ENCODE assay signal across 31 cellular contexts in genomic region chr2:222673883-222674282, GRCh38. TPM values are rescaled to one million over a fixed set of nuclear protein-coding genes. Genes with fewer than 3 reads are reported as not detected.
DNase-seq lines count a peak whose midpoint lies in the region; ATAC-seq and TF ChIP-seq lines count a peak whose summit lies in the region.
"Had no signal": no experiment of that assay in that cellular context is flagged by ENCODE, and none has a peak within 500 bp of the region (broad histone marks: within the 10 kb centered on the region; RNA-seq: fewer than 3 reads in every experiment).

No MANE protein-coding gene starts in this region.

- no peaks in the 10 kb centered on the region for H3K27me3 ChIP-seq in HCT116 (ENCODE audit: insufficient read depth, low read length)
- H3K27me3 ChIP-seq: ovary had no signal

- H3K9ac ChIP-seq in HCT116 (ENCODE audit: low read length), result no peak overlapping the region

- no peak overlapping the region for H3K4me3 Mint-ChIP-seq in activated B cell treated with CpG ODN at 0.5 μM for 24 hours
- no peak overlapping the region for H3K4me3 Mint-ChIP-seq in naive B cell
- no peak overlapping the region for H3K4me3 Mint-ChIP-seq in activated CD4-positive, alpha-beta T cell treated with anti-CD3 and anti-CD28 coated beads, Interleukin-2, amount 10 ng/mL, durations not matched to agents 24 days and 14 days
- H3K4me3 Mint-ChIP-seq: activated CD4-positive, alpha-beta memory T cell treated with anti-CD3 and anti-CD28 coated beads for 36 hours; H9; nephron progenitor cell had no signal

- no peak for TF ChIP-seq RAD21 in HCT116 (IDR thresholded peaks at IDR 0.05; ENCODE audit: low read depth)

- POLR2A ChIA-PET in HCT116 (lab: Charles Lee) (no interaction called here), activated B cell treated with CpG ODN at 0.5 μM for 24 hours (lab: Charles Lee) (no interaction called here)

- no TSS peak for BruUV-seq in HCT116 (replicated peaks; lab: Mats Ljungman, UMichigan)

- RAD21 ChIA-PET in HCT116 (lab: Charles Lee; ENCODE audit: low non-redundant PET in 1 of 2, low total read pairs in 2 of 2, uncharacterized antibody in 2 of 2, unreplicated experiment in 2 of 2), result no interaction called here

- DNase-seq in GM12864 (ENCODE audit: low read depth) (no peak), HCT116 (ENCODE audit: low read depth, low spot score) (no peak), activated B cell treated with CpG ODN at 0.5 μM for 24 hours (no peak), naive B cell (no peak), mucosa of descending colon (no peak), globus pallidus (ENCODE audit: low spot score) (no peak)
- DNase-seq in activated CD4-positive, alpha-beta T cell treated with anti-CD3 and anti-CD28 coated beads, Interleukin-2, amount 10 ng/mL, durations not matched to agents 24 days and 14 days, result no peak
- DNase-seq: activated CD4-positive, alpha-beta memory T cell treated with anti-CD3 and anti-CD28 coated beads for 36 hours; activated CD8-positive, alpha-beta memory T cell treated with anti-CD3 and anti-CD28 coated beads, Interleukin-2, amount 50 U/mL, for 48 hours; anterior cingulate cortex; C1 segment of cervical spinal cord; glutamatergic neuron; H9; KG1; MM.1S; NCI-H146; NCI-H510A; nephron progenitor cell; NK-92 treated with Interleukin-12 subunit alpha and Interleukin-12 subunit beta, amount 100 ng/mL, for 24 hours; ovary; Peyer's patch; retina; SIG-M5; stimulated activated CD4-positive, alpha-beta T cell treated with anti-CD3 and anti-CD28 coated beads, Interleukin-2, amount 100 ng/mL, for 24 hours; SW 1271; T-helper 9 cell had no signal

- TF ChIP-seq CTCF in GM12864 (IDR thresholded peaks at IDR 0.05; ENCODE audit: low read depth, low read length, missing control alignments) (peak; percentile 11), HCT116 (IDR thresholded peaks at IDR 0.05 in 2 of 3, conservative IDR thresholded peaks at IDR 0.05 in 1 of 3; ENCODE audit: borderline replicate concordance in 1 of 3, insufficient read depth in 1 of 3, low read depth in 2 of 3, low read length in 2 of 3) (no peak), activated B cell treated with CpG ODN at 0.5 μM for 24 hours (IDR thresholded peaks at IDR 0.05) (no peak), mucosa of descending colon (IDR thresholded peaks at IDR 0.05) (no peak)

- no peaks in the 10 kb centered on the region for H4K20me1 ChIP-seq in HCT116 (ENCODE audit: insufficient read depth)

- TF ChIP-seq POLR2A in HCT116 (IDR thresholded peaks at IDR 0.05; ENCODE audit: borderline replicate concordance, extremely low read depth, insufficient read depth, insufficient read length), result no peak

- H3K9me3 ChIP-seq in HCT116 (ENCODE audit: control insufficient read depth in 1 of 2, insufficient read depth in 1 of 2, low read depth in 1 of 2, low read length in 2 of 2) (no peaks in the 10 kb centered on the region), mucosa of descending colon (no peaks in the 10 kb centered on the region)
- H3K9me3 ChIP-seq: ovary, Peyer's patch had no signal

- H3K27me3 Mint-ChIP-seq in activated B cell treated with CpG ODN at 0.5 μM for 24 hours, result peaks cover 52% of the 10 kb centered on the region
- H3K27me3 Mint-ChIP-seq in naive B cell, result peaks cover 61 to 85% (median 76%) of the 10 kb centered on the region in 3 donors
- H3K27me3 Mint-ChIP-seq in activated CD4-positive, alpha-beta T cell treated with anti-CD3 and anti-CD28 coated beads, Interleukin-2, amount 10 ng/mL, durations not matched to agents 24 days and 14 days, result peaks cover 72% of the 10 kb centered on the region

- H3K4me1 ChIP-seq in HCT116 (ENCODE audit: control insufficient read depth in 1 of 2, insufficient read depth in 2 of 2, low read length in 2 of 2), result peaks cover 0 to 5% of the 10 kb centered on the region in 2 experiments; a peak in 1 of 4 replicates
- peaks cover 2% of the 10 kb centered on the region for H3K4me1 ChIP-seq in mucosa of descending colon (ENCODE audit: low read depth)

- H3K9me3 Mint-ChIP-seq in activated B cell treated with CpG ODN at 0.5 μM for 24 hours (no peaks in the 10 kb centered on the region), naive B cell (peaks cover 0 to 4% (median 0%) of the 10 kb centered on the region in 7 donors)
- H3K9me3 Mint-ChIP-seq in activated CD4-positive, alpha-beta T cell treated with anti-CD3 and anti-CD28 coated beads, Interleukin-2, amount 10 ng/mL, durations not matched to agents 24 days and 14 days, result no peaks in the 10 kb centered on the region
- H3K9me3 Mint-ChIP-seq: activated CD4-positive, alpha-beta memory T cell treated with anti-CD3 and anti-CD28 coated beads for 36 hours; activated naive CD4-positive, alpha-beta T cell treated with anti-CD3 and anti-CD28 coated beads, Interleukin-2, amount 50 U/mL, for 72 hours; activated T-helper 2 cell treated with anti-CD3 and anti-CD28 coated beads, Interferon-gamma antibody, Interleukin-2, Interleukin-4, amounts not matched to agents 10 μg/mL and 5 μg/mL and 100 μg/mL, durations not matched to agents 14 hours and 24 hours and 36 hours; H9; nephron progenitor cell; type B pancreatic cell had no signal

- CTCF ChIA-PET in HCT116 (lab: Charles Lee), result interaction anchor here (1.1 kb wide), 1 partner anchor 229 kb away, joined by 3 read pairs; no protein-coding TSS in a partner anchor
- CTCF ChIA-PET in activated B cell treated with CpG ODN at 0.5 μM for 24 hours (lab: Charles Lee), result no interaction called here

- H3K27ac ChIP-seq in HCT116 (ENCODE audit: low read depth, low read length), result no peak overlapping the region
- H3K27ac ChIP-seq: ovary, Peyer's patch had no signal

- H3K36me3 ChIP-seq in HCT116 (ENCODE audit: control insufficient read depth in 1 of 2, insufficient read depth in 2 of 2, low read length in 2 of 2) (no peaks in the 10 kb centered on the region), mucosa of descending colon (ENCODE audit: low read depth) (no peaks in the 10 kb centered on the region)
- H3K36me3 ChIP-seq: ovary, Peyer's patch had no signal

- H3K27ac Mint-ChIP-seq in activated B cell treated with CpG ODN at 0.5 μM for 24 hours, result no peak overlapping the region
- no peak overlapping the region for H3K27ac Mint-ChIP-seq in naive B cell
- H3K27ac Mint-ChIP-seq in activated CD4-positive, alpha-beta T cell treated with anti-CD3 and anti-CD28 coated beads, Interleukin-2, amount 10 ng/mL, durations not matched to agents 24 days and 14 days, result no peak overlapping the region
- H3K27ac Mint-ChIP-seq: activated CD4-positive, alpha-beta memory T cell treated with anti-CD3 and anti-CD28 coated beads for 36 hours; activated naive CD4-positive, alpha-beta T cell treated with anti-CD3 and anti-CD28 coated beads, Interleukin-2, amount 50 U/mL, for 72 hours; activated T-helper 2 cell treated with anti-CD3 and anti-CD28 coated beads, Interferon-gamma antibody, Interleukin-2, Interleukin-4, amounts not matched to agents 10 μg/mL and 5 μg/mL and 100 μg/mL, durations not matched to agents 14 hours and 24 hours and 36 hours; H9; nephron progenitor cell; type B pancreatic cell had no signal

- H3K4me3 ChIP-seq in GM12864 (ENCODE audit: low read depth, low read length), result no peak overlapping the region
- H3K4me3 ChIP-seq in HCT116 (replicated peaks in 1 of 2; ENCODE audit: low read depth in 1 of 2, low read length in 2 of 2), result no peak overlapping the region
- no peak overlapping the region for H3K4me3 ChIP-seq in mucosa of descending colon
- H3K4me3 ChIP-seq: ovary, Peyer's patch had no signal

- peak; percentile 63 for ATAC-seq in HCT116
- peak; percentile 64 for ATAC-seq in activated B cell treated with CpG ODN at 0.5 μM for 24 hours (ENCODE audit: low read depth)
- peak; percentile 36 to 50 for ATAC-seq in naive B cell (ENCODE audit: low read depth in 2 of 2)
- no peak for ATAC-seq in mucosa of descending colon
- ATAC-seq: activated naive CD4-positive, alpha-beta T cell treated with anti-CD3 and anti-CD28 coated beads, Interleukin-2, amount 50 U/mL, for 72 hours had no signal

- H3K36me3 Mint-ChIP-seq in activated B cell treated with CpG ODN at 0.5 μM for 24 hours (ENCODE audit: low read depth), result no peaks in the 10 kb centered on the region
- H3K36me3 Mint-ChIP-seq in naive B cell, result no peaks in the 10 kb centered on the region
- H3K36me3 Mint-ChIP-seq in activated CD4-positive, alpha-beta T cell treated with anti-CD3 and anti-CD28 coated beads, Interleukin-2, amount 10 ng/mL, durations not matched to agents 24 days and 14 days (ENCODE audit: low read depth), result no peaks in the 10 kb centered on the region
- H3K36me3 Mint-ChIP-seq: activated CD4-positive, alpha-beta memory T cell treated with anti-CD3 and anti-CD28 coated beads for 36 hours; type B pancreatic cell had no signal

- no peaks in the 10 kb centered on the region for H3K79me2 ChIP-seq in HCT116 (ENCODE audit: insufficient read depth, low read length)

- intact Hi-C loops in HCT116 (cut with micrococcal nuclease) (no loop called here), activated B cell treated with CpG ODN at 0.5 μM for 24 hours (cut with micrococcal nuclease) (no loop called here), mucosa of descending colon (cut with DNase I, micrococcal nuclease) (no loop called here)
- intact Hi-C loops in activated CD4-positive, alpha-beta T cell treated with anti-CD3 and anti-CD28 coated beads, Interleukin-2, amount 10 ng/mL, durations not matched to agents 24 days and 14 days (cut with micrococcal nuclease), result no loop called here

- H3K4me1 Mint-ChIP-seq in activated B cell treated with CpG ODN at 0.5 μM for 24 hours (peaks cover 13% of the 10 kb centered on the region), naive B cell (peaks cover 6 to 12% (median 12%) of the 10 kb centered on the region in 3 donors)
- peaks cover 5% of the 10 kb centered on the region for H3K4me1 Mint-ChIP-seq in activated CD4-positive, alpha-beta T cell treated with anti-CD3 and anti-CD28 coated beads, Interleukin-2, amount 10 ng/mL, durations not matched to agents 24 days and 14 days

- H3K9me2 ChIP-seq in HCT116 (ENCODE audit: insufficient read depth), result no peaks in the 10 kb centered on the region

- no peak overlapping the region for H2AFZ ChIP-seq in HCT116 (ENCODE audit: low read depth, low read length, poor library complexity, severe bottlenecking)

- no peak overlapping the region for H3K4me2 ChIP-seq in HCT116 (ENCODE audit: low read length)

RNA-seq across cellular contexts. Expression of gene MOGAT1, which starts 2.4 kb away (rescaled TPM):
- total RNA-seq in HCT116 (2021; ENCODE audit: unreplicated experiment), result 0.22 TPM
- polyA plus RNA-seq in HCT116 (2012), result not detected in 2 replicates
- total RNA-seq in activated B cell treated with CpG ODN at 0.5 μM for 24 hours, result not detected in 2 replicates
- polyA plus RNA-seq in naive B cell (ENCODE audit: low read depth in 6 of 6), result not detected
- under 1 TPM in 1 of 3 donors, not detected in 2; 0.38 TPM for total RNA-seq in mucosa of descending colon
- total RNA-seq in activated CD4-positive, alpha-beta T cell treated with anti-CD3 and anti-CD28 coated beads, Interleukin-2, amount 10 ng/mL, durations not matched to agents 24 days and 14 days, result not detected in 2 replicates
- total RNA-seq: activated CD4-positive, alpha-beta memory T cell treated with anti-CD3 and anti-CD28 coated beads for 36 hours; activated naive CD4-positive, alpha-beta T cell treated with anti-CD3 and anti-CD28 coated beads, Interleukin-2, amount 50 U/mL, for 72 hours; activated T-helper 2 cell treated with anti-CD3 and anti-CD28 coated beads, Interferon-gamma antibody, Interleukin-2, Interleukin-4, amounts not matched to agents 10 μg/mL and 5 μg/mL and 100 μg/mL, durations not matched to agents 14 hours and 24 hours and 36 hours; bronchial epithelial cell; H9; ovary; Peyer's patch had no signal
- polyA plus RNA-seq: keratinocyte, ovary had no signal

RNA-seq across cellular contexts. Expression of gene FARSB, which starts 18.0 kb away (rescaled TPM):
- total RNA-seq in HCT116 (2021; ENCODE audit: unreplicated experiment), result 50.7 TPM
- 23.0 and 33.0 TPM in 2 replicates for polyA plus RNA-seq in HCT116 (2012)
- 21.6 and 23.3 TPM in 2 replicates for total RNA-seq in activated B cell treated with CpG ODN at 0.5 μM for 24 hours
- 10 to 100 TPM; 20.8 to 35.3 (median 30.3) TPM for polyA plus RNA-seq in naive B cell (ENCODE audit: low read depth in 6 of 6)
- 10 to 100 TPM; 18.0 to 27.2 (median 21.1) TPM for total RNA-seq in mucosa of descending colon
- total RNA-seq in activated CD4-positive, alpha-beta T cell treated with anti-CD3 and anti-CD28 coated beads, Interleukin-2, amount 10 ng/mL, durations not matched to agents 24 days and 14 days, result 57.4 and 58.5 TPM in 2 replicates
